ENCODE assay signal across 8 cellular contexts in the genomic region with DNA sequence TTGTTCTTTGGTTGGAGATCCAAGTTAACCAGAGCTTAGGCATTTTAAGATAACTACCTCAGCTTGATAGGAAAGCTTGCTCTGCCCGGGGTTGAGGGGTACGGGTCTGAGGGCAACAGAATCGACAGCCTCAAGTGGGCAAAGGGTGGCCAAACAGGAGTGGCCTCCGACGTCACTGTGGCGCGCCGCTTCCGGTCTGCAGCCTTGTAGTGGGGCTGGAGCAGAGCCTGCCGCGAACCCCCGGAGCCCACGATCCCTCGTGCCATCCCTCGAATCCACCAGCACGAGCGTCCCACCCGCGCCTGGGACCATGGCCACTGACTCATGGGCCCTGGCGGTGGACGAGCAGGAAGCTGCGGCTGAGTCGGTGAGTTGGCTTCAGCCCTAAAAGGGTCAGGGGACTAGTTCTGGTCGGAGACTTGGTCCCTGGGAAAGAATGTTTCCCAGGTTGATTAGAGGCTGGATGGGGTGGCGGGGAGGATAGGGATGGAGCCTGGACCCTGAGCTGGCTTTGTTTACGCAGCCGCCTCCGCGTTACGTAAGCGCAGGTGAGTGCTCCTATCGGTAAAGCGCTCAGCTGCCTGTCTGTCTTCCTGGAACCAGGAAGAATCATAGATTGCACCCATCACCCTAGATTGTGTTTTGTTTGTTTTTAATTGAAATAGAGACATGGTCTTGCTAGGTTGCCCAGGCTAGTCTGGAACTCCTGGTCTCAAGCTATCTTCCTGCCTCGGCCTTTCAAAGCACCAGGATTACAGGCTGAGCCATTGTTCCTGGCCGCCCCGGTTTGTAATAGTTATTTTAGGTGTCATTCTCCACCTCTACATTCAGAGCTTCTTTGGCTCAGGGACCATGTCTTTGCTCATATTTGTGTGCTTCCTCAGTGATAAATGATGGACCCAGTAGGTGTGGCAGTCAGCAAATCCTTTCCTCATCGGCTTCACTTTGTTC. TPM values are rescaled to one million over a fixed set of nuclear protein-coding genes. Genes with fewer than 3 reads are reported as not detected.
A peak's percentile ranks its signal among the peaks of the same experiment; 100 is the strongest.
DNase-seq lines count a peak whose midpoint lies in the region; ATAC-seq and TF ChIP-seq lines count a peak whose summit lies in the region.

A gene (plus strand): TSS at position 199 of the 951 bp plus-strand sequence. CDS start 112 bp downstream, at position 311.

- H3K9ac ChIP-seq in rectal smooth muscle tissue (ENCODE audit: low read length) = peak within 1 kb of the TSS; percentile 94

- H3K79me2 ChIP-seq in hepatocyte = peaks cover 46% of the 10 kb centered on the region

- in situ Hi-C loops in astrocyte of the spinal cord (cut with HindIII; ENCODE audit: low sequenced_read_pairs) = no loop called here

- 2% methylated on average over 37 of the region's 37 CpGs for WGBS in hepatocyte (ENCODE audit: low lambda C conversion rate, missing lambda C conversion rate)

- no peaks in the 10 kb centered on the region for H4K20me1 ChIP-seq in hepatocyte (ENCODE audit: insufficient read depth, poor library complexity, severe bottlenecking)

- H3K4me2 ChIP-seq in hepatocyte = peak within 1 kb of the TSS; percentile 76

- no peaks in the 10 kb centered on the region for H3K9me3 ChIP-seq in hepatocyte (ENCODE audit: low read depth)

- H2AFZ ChIP-seq in hepatocyte = peak within 1 kb of the TSS; percentile 77

- DNase-seq in GF-D8 (lab: John Stamatoyannopoulos, UW) (peak; percentile 6), NCI-H1436 (lab: John Stamatoyannopoulos, UW) (peak; percentile 52), T-helper 22 cell (ENCODE audit: low read depth) (peak; percentile 23), astrocyte of the spinal cord (ENCODE audit: low read depth, low spot score) (peak; percentile 68), hepatocyte (ENCODE audit: low spot score) (peak; percentile 86)

- no peaks in the 10 kb centered on the region for H3K36me3 ChIP-seq in hepatocyte (replicated peaks; ENCODE audit: insufficient read depth, low read depth)
- H3K36me3 ChIP-seq in rectal smooth muscle tissue (ENCODE audit: control insufficient read depth, insufficient read depth, low read length) = no peaks in the 10 kb centered on the region

- ATAC-seq in HG02588 (IDR thresholded peaks at IDR 0.05; ENCODE audit: unreplicated experiment) (peak; percentile 78), GM18519 (IDR thresholded peaks at IDR 0.05; ENCODE audit: low FRiP score, unreplicated experiment) (no peak)

- peaks cover 4% of the 10 kb centered on the region for H3K4me1 ChIP-seq in hepatocyte (ENCODE audit: insufficient read depth)
- H3K4me1 ChIP-seq in rectal smooth muscle tissue (ENCODE audit: control insufficient read depth, insufficient read depth, low read length) = peaks cover 4% of the 10 kb centered on the region

- H3K27me3 ChIP-seq in hepatocyte = no peaks in the 10 kb centered on the region
- no peaks in the 10 kb centered on the region for H3K27me3 ChIP-seq in rectal smooth muscle tissue (ENCODE audit: control insufficient read depth, insufficient read depth, low read length)

- TF ChIP-seq CTCF in astrocyte of the spinal cord (IDR thresholded peaks at IDR 0.05; ENCODE audit: low read depth, low read length) (no peak), hepatocyte (IDR thresholded peaks at IDR 0.05; ENCODE audit: poor library complexity) (no peak)

- H3K9me2 ChIP-seq in hepatocyte (replicated peaks; ENCODE audit: insufficient read depth) = no peaks in the 10 kb centered on the region

- peak within 1 kb of the TSS; percentile 92 for H3K4me3 ChIP-seq in astrocyte of the spinal cord (ENCODE audit: low read depth, low read length)
- H3K4me3 ChIP-seq in hepatocyte = peak within 1 kb of the TSS; percentile 70
- peak within 1 kb of the TSS; percentile 96 for H3K4me3 ChIP-seq in rectal smooth muscle tissue (ENCODE audit: low read length)

- H3K27ac ChIP-seq in hepatocyte (peak within 1 kb of the TSS; percentile 98), rectal smooth muscle tissue (ENCODE audit: low read depth, low read length) (peak within 1 kb of the TSS; percentile 98)

RNA-seq across cellular contexts. Expression of the gene that starts here (rescaled TPM):
- 26.6 and 31.6 TPM in 2 replicates for total RNA-seq in hepatocyte
- polyA plus RNA-seq in hepatocyte = 33.8 and 38.7 TPM in 2 replicates

Comparison
In these comparisons a context has a peak if more than half of its experiments do, and no peak if none do; other contexts are left out.
1. DNase-seq: peak in every context shown above with its lines; median percentile 86 in hepatocyte; 68 in astrocyte of the spinal cord; 52 in NCI-H1436; 23 in T-helper 22 cell; 6 in GF-D8.